ENCODE assay signal across 26 cellular contexts in genomic region chr2:33207336-33207735, GRCh38.
DNase-seq lines count a peak whose midpoint lies in the region; TF ChIP-seq lines count a peak whose summit lies in the region.
"Had no signal": no experiment of that assay in that cellular context is flagged by ENCODE, and none has a peak within 500 bp of the region (broad histone marks: within the 10 kb centered on the region; RNA-seq: fewer than 3 reads in every experiment).

No MANE protein-coding gene starts in this region.

- TF ChIP-seq CTCF in fibroblast of lung (conservative IDR thresholded peaks at IDR 0.05 in 1 of 2, IDR thresholded peaks at IDR 0.05 in 1 of 2; ENCODE audit: low read depth in 1 of 2, low read length in 2 of 2) (no peak), osteoblast (IDR thresholded peaks at IDR 0.05; ENCODE audit: extremely low read depth, low read depth, low read length) (no peak)

- H3K4me1 ChIP-seq in adipocyte (ENCODE audit: control insufficient read depth, insufficient read depth, low read length) (peaks cover 35% of the 10 kb centered on the region), fibroblast of lung (ENCODE audit: control insufficient read depth, extremely low read depth, insufficient read depth, low read length) (peaks cover 22% of the 10 kb centered on the region), osteoblast (ENCODE audit: insufficient read depth, low read length) (peaks cover 42% of the 10 kb centered on the region)
- H3K4me1 ChIP-seq: HAP-1, parathyroid adenoma, thyroid gland had no signal

- H3K9ac ChIP-seq in adipocyte (ENCODE audit: low read length) (peak overlapping the region; percentile 16), fibroblast of lung (ENCODE audit: insufficient read depth, low read length) (no peak overlapping the region)
- H3K9ac ChIP-seq: parathyroid adenoma had no signal

- H3K27me3 ChIP-seq in adipocyte (replicated peaks; ENCODE audit: control insufficient read depth, insufficient read depth, low read length) (no peaks in the 10 kb centered on the region), fibroblast of lung (ENCODE audit: control insufficient read depth, insufficient read depth, low read length) (no peaks in the 10 kb centered on the region), osteoblast (ENCODE audit: insufficient read depth, low read length) (no peaks in the 10 kb centered on the region)
- H3K27me3 ChIP-seq: stomach, thyroid gland, vagina had no signal

- H4K20me1 ChIP-seq in fibroblast of lung (ENCODE audit: control insufficient read depth, extremely low read depth, insufficient read depth, low read length) (no peaks in the 10 kb centered on the region), osteoblast (ENCODE audit: insufficient read depth, low read length) (no peaks in the 10 kb centered on the region)

- H3K36me3 ChIP-seq in adipocyte (ENCODE audit: control insufficient read depth, insufficient read depth, low read length, severe bottlenecking) (no peaks in the 10 kb centered on the region), fibroblast of lung (ENCODE audit: control insufficient read depth, insufficient read depth, low read length) (peaks cover 2% of the 10 kb centered on the region), osteoblast (ENCODE audit: insufficient read depth, low read length) (no peaks in the 10 kb centered on the region)
- H3K36me3 ChIP-seq: HAP-1, stomach, thyroid gland, vagina had no signal

- H3K9me3 ChIP-seq in adipocyte (ENCODE audit: control insufficient read depth, low read length) (no peaks in the 10 kb centered on the region), fibroblast of lung (ENCODE audit: control insufficient read depth, insufficient read depth, low read depth, low read length) (no peaks in the 10 kb centered on the region), osteoblast (ENCODE audit: low read depth, low read length) (no peaks in the 10 kb centered on the region)
- H3K9me3 ChIP-seq: HAP-1, stomach, thyroid gland, vagina had no signal

- no peak overlapping the region for H3K4me3 ChIP-seq in adipocyte (ENCODE audit: low read length)
- no peak overlapping the region for H3K4me3 ChIP-seq in fibroblast of lung (replicated peaks in 1 of 4; ENCODE audit: control extremely low read depth in 1 of 4, insufficient read depth in 1 of 4, low read depth in 3 of 4, low read length in 4 of 4)
- H3K4me3 ChIP-seq in osteoblast (ENCODE audit: insufficient read depth, low read length), result no peak overlapping the region
- H3K4me3 ChIP-seq: HAP-1, stomach, thyroid gland, vagina had no signal

- H3K79me2 ChIP-seq in fibroblast of lung (ENCODE audit: control insufficient read depth, insufficient read depth, low read length) (peaks cover 4% of the 10 kb centered on the region), osteoblast (ENCODE audit: insufficient read depth, low read length) (peaks cover 9% of the 10 kb centered on the region)
- H3K79me2 ChIP-seq: parathyroid adenoma had no signal

- DNase-seq in AG20443 (ENCODE audit: low spot score) (peak; percentile 41), adipocyte (ENCODE audit: low read depth) (peak; percentile 77), fibroblast of lung (ENCODE audit: low read depth in 2 of 2) (peak in 1 of 2 donors; percentile 45), osteoblast (ENCODE audit: insufficient read length, low spot score, missing footprints) (no peak), G401 (ENCODE audit: low spot score) (no peak), T-helper 9 cell (no peak), NCI-H774 (lab: John Stamatoyannopoulos, UW) (no peak), NOMO-1 (lab: John Stamatoyannopoulos, UW; ENCODE audit: unreplicated experiment in 2 of 2) (no peak)
- DNase-seq: activated CD4-positive, alpha-beta T cell treated with anti-CD3 and anti-CD28 coated beads, Interleukin-2, amount 10 ng/mL, durations not matched to agents 24 days and 14 days; activated effector memory CD4-positive, alpha-beta T cell treated with anti-CD3 and anti-CD28 coated beads, Interleukin-2, amount 50 U/mL, for 16 hours; activated T-cell treated with anti-CD3 and anti-CD28 coated beads, Interleukin-2, amount 50 U/mL, for 24 hours; aorta; caudate nucleus; DMS153; endodermal cell; Karpas-422; NCI-H1417 treated with DMSO at 0.1 percent for 48 hours; NCI-H2029 treated with DMSO at 0.1 percent for 48 hours; NCI-H524 treated with DMSO at 0.1 percent for 48 hours; Right ventricle myocardium superior; stimulated activated CD4-positive, alpha-beta T cell treated with anti-CD3 and anti-CD28 coated beads, Interleukin-2, amount 100 ng/mL, for 24 hours; stomach; thyroid gland had no signal

- in situ Hi-C loops in G401 (cut with HindIII; ENCODE audit: low sequenced_read_pairs), result no loop called here

- H3K27ac ChIP-seq in fibroblast of lung (ENCODE audit: insufficient read depth, low read length) (no peak overlapping the region), osteoblast (ENCODE audit: low read depth, low read length) (peak overlapping the region; percentile 51)
- H3K27ac ChIP-seq: parathyroid adenoma, thyroid gland, vagina had no signal

- H3K4me2 ChIP-seq in fibroblast of lung (ENCODE audit: extremely low read depth, insufficient read depth, low read length) (peak overlapping the region; percentile 2), osteoblast (ENCODE audit: insufficient read depth, low read length) (no peak overlapping the region)

- H2AFZ ChIP-seq in fibroblast of lung (ENCODE audit: low read length), result no peak overlapping the region
- H2AFZ ChIP-seq in osteoblast (ENCODE audit: low read length), result no peak overlapping the region
- H2AFZ ChIP-seq: parathyroid adenoma had no signal

Comparison
In these comparisons a context has a peak if more than half of its experiments do, and no peak if none do; other contexts are left out.
1. DNase-seq: peak in AG20443 (single experiment) and adipocyte (single experiment); none in osteoblast (single experiment), G401 (single experiment), T-helper 9 cell (single experiment), NCI-H774 (single experiment) and NOMO-1 (0 of 2).